In genomic region chr1:109241841-109242301, GRCh38 we compare ENCODE assay signal across 16 cellular contexts. TPM values are rescaled to one million over a fixed set of nuclear protein-coding genes. Genes with fewer than 3 reads are reported as not detected.
DNase-seq lines count a peak whose midpoint lies in the region; ATAC-seq, FAIRE-seq and TF ChIP-seq lines count a peak whose summit lies in the region.
"Had no signal": no experiment of that assay in that cellular context is flagged by ENCODE, and none has a peak within 500 bp of the region (broad histone marks: within the 10 kb centered on the region; RNA-seq: fewer than 3 reads in every experiment).

No MANE protein-coding gene starts in this region.

- H2AFZ ChIP-seq in HCT116 (ENCODE audit: low read depth, low read length, poor library complexity, severe bottlenecking) (no peak overlapping the region), K562 (ENCODE audit: low read depth, low read length) (no peak overlapping the region)

- no peaks in the 10 kb centered on the region for H3K9me3 ChIP-seq in HCT116 (ENCODE audit: control insufficient read depth in 1 of 2, insufficient read depth in 1 of 2, low read depth in 1 of 2, low read length in 2 of 2)
- no peaks in the 10 kb centered on the region for H3K9me3 ChIP-seq in K562 (replicated peaks; ENCODE audit: control insufficient read depth, insufficient read depth, low read depth, low read length)
- no peaks in the 10 kb centered on the region for H3K9me3 ChIP-seq in naive thymus-derived CD4-positive, alpha-beta T cell (ENCODE audit: control insufficient read depth in 2 of 3, low read length in 3 of 3)
- H3K9me3 ChIP-seq: psoas muscle, thoracic aorta had no signal

- H3K4me1 ChIP-seq in HCT116 (ENCODE audit: control insufficient read depth in 1 of 2, insufficient read depth in 2 of 2, low read length in 2 of 2) (peaks cover 6 to 18% of the 10 kb centered on the region in 2 experiments; a peak in 2 of 4 replicates), K562 (replicated peaks in 1 of 2; ENCODE audit: control insufficient read depth in 2 of 2, insufficient read depth in 2 of 2, low read length in 2 of 2) (peaks cover 15 to 33% of the 10 kb centered on the region in 2 experiments; a peak in 4 of 5 replicates)
- H3K4me1 ChIP-seq in naive thymus-derived CD4-positive, alpha-beta T cell (ENCODE audit: control insufficient read depth in 2 of 2, insufficient read depth in 2 of 2, low read length in 2 of 2), result peaks cover 5 to 12% of the 10 kb centered on the region in 2 donors

- DNase-seq in Calu3, result no peak
- DNase-seq in HCT116 (ENCODE audit: low read depth, low spot score), result no peak
- no peak for DNase-seq in K562 (ENCODE audit: extremely low read depth in 1 of 4, low spot score in 3 of 4)
- DNase-seq in naive thymus-derived CD4-positive, alpha-beta T cell, result no peak
- DNase-seq in immature natural killer cell, result no peak
- no peak for DNase-seq in NK-92 treated with Interleukin-12 subunit alpha and Interleukin-12 subunit beta, amount 100 ng/mL, for 24 hours (lab: John Stamatoyannopoulos, UW)
- DNase-seq in NCI-H2196 (lab: John Stamatoyannopoulos, UW; ENCODE audit: unreplicated experiment), result no peak
- no peak for DNase-seq in nephron progenitor cell
- DNase-seq: activated naive CD4-positive, alpha-beta T cell treated with anti-CD3 and anti-CD28 coated beads for 36 hours; AML-193; DMS53; NCI-H2107; psoas muscle; stimulated activated CD4-positive, alpha-beta T cell treated with anti-CD3 and anti-CD28 coated beads, Interleukin-15, amount 100 ng/mL, for 24 hours had no signal

- TF ChIP-seq POLR2A in HCT116 (IDR thresholded peaks at IDR 0.05; ENCODE audit: borderline replicate concordance, extremely low read depth, insufficient read depth, insufficient read length), result no peak
- TF ChIP-seq POLR2A in K562 (conservative IDR thresholded peaks at IDR 0.05), result 0 out of 2 replicates have a peak, but pooled peaks have one; percentile 19

- WGBS in K562 (ENCODE audit: insufficient coverage, low coverage, missing lambda C conversion rate), result 14% methylated on average over 8 of the region's 8 CpGs

- peaks cover 7% of the 10 kb centered on the region for H3K4me1 Mint-ChIP-seq in Calu3 (ENCODE audit: low read depth, unreplicated experiment)
- H3K4me1 Mint-ChIP-seq in naive thymus-derived CD4-positive, alpha-beta T cell, result peaks cover 8 to 27% (median 17%) of the 10 kb centered on the region in 7 donors
- H3K4me1 Mint-ChIP-seq in immature natural killer cell, result peaks cover 13 to 17% of the 10 kb centered on the region in 2 donors
- peaks cover 33% of the 10 kb centered on the region for H3K4me1 Mint-ChIP-seq in nephron progenitor cell

- intact Hi-C loops in Calu3 (cut with micrococcal nuclease; ENCODE audit: unreplicated experiment), result no loop called here
- intact Hi-C loops in HCT116 (cut with micrococcal nuclease), result loop anchor here (1.0 kb wide), 1 partner anchor 7 kb away; the partner anchor contains the start of gene CELSR2
- intact Hi-C loops in K562 (cut with micrococcal nuclease), result loop anchor here (1.0 kb wide), 1 partner anchor 7 kb away; the partner anchor contains the start of gene CELSR2
- intact Hi-C loops in naive thymus-derived CD4-positive, alpha-beta T cell (cut with micrococcal nuclease), result loop anchor here in 1 of 2 donors (1.0 kb wide), 1 partner anchor 7 kb away; the partner anchor contains the start of gene CELSR2

- POLR2A ChIA-PET in HCT116 (lab: Charles Lee) (interaction anchor here (0.6 kb wide), 1 partner anchor 41 kb away, joined by 3 read pairs; the partner anchor contains the start of gene PSRC1), K562 (lab: Yijun Ruan, JAX) (interaction anchor here (0.7 to 4.9 kb wide), 5 partner anchors 8 to 285 kb away, joined by 3 to 36 read pairs (median 7); partner anchors contain the start of gene CELSR2)
- POLR2A ChIA-PET in naive thymus-derived CD4-positive, alpha-beta T cell (lab: Charles Lee), result no interaction called here

- no peak overlapping the region for H3K4me3 ChIP-seq in HCT116 (replicated peaks in 1 of 2; ENCODE audit: low read depth in 1 of 2, low read length in 2 of 2)
- no peak overlapping the region for H3K4me3 ChIP-seq in K562
- no peak overlapping the region for H3K4me3 ChIP-seq in naive thymus-derived CD4-positive, alpha-beta T cell (ENCODE audit: low read length)
- H3K4me3 ChIP-seq: cardiac muscle cell, psoas muscle, thoracic aorta had no signal

- no peak for TF ChIP-seq CTCF in Calu3 (IDR thresholded peaks at IDR 0.05; ENCODE audit: unreplicated experiment)
- TF ChIP-seq CTCF in HCT116 (IDR thresholded peaks at IDR 0.05 in 2 of 3, conservative IDR thresholded peaks at IDR 0.05 in 1 of 3; ENCODE audit: borderline replicate concordance in 1 of 3, insufficient read depth in 1 of 3, low read depth in 2 of 3, low read length in 2 of 3), result no peak
- no peak for TF ChIP-seq CTCF in K562 (IDR thresholded peaks at IDR 0.05 in 2 of 3, conservative IDR thresholded peaks at IDR 0.05 in 1 of 3; ENCODE audit: insufficient read depth in 2 of 3, low read depth in 1 of 3, low read length in 3 of 3)
- TF ChIP-seq CTCF in nephron progenitor cell (IDR thresholded peaks at IDR 0.05), result no peak

- no peak for TF ChIP-seq EP300 in K562 (IDR thresholded peaks at IDR 0.05; ENCODE audit: low read length)

- H3K36me3 Mint-ChIP-seq in Calu3 (ENCODE audit: insufficient read depth, unreplicated experiment) (peaks cover 60% of the 10 kb centered on the region), immature natural killer cell (peaks cover 4 to 12% (median 5%) of the 10 kb centered on the region in 3 donors), nephron progenitor cell (ENCODE audit: low read depth) (peaks cover 8% of the 10 kb centered on the region)
- H3K36me3 Mint-ChIP-seq in naive thymus-derived CD4-positive, alpha-beta T cell, result peaks cover 3 to 4% (median 4%) of the 10 kb centered on the region in 5 donors

- H3K27me3 ChIP-seq in HCT116 (ENCODE audit: insufficient read depth, low read length) (no peaks in the 10 kb centered on the region), K562 (ENCODE audit: control insufficient read depth in 2 of 2, insufficient read depth in 2 of 2, low read length in 2 of 2) (no peaks in the 10 kb centered on the region)
- H3K27me3 ChIP-seq in naive thymus-derived CD4-positive, alpha-beta T cell (ENCODE audit: control insufficient read depth in 2 of 2, insufficient read depth in 2 of 2, low read length in 2 of 2), result no peaks in the 10 kb centered on the region
- H3K27me3 ChIP-seq: cardiac muscle cell had no signal

- FAIRE-seq in K562 (lab: Jason Lieb, UNC), result peak; percentile 54

- RAD21 ChIA-PET in HCT116 (lab: Charles Lee; ENCODE audit: low non-redundant PET in 1 of 2, low total read pairs in 2 of 2, uncharacterized antibody in 2 of 2, unreplicated experiment in 2 of 2), result no interaction called here

- H3K27ac ChIP-seq in HCT116 (ENCODE audit: low read depth, low read length) (no peak overlapping the region), K562 (ENCODE audit: extremely low read depth, low read depth, low read length) (no peak overlapping the region)
- H3K27ac ChIP-seq in naive thymus-derived CD4-positive, alpha-beta T cell (ENCODE audit: low read depth, low read length), result no peak overlapping the region
- H3K27ac ChIP-seq: cardiac muscle cell, psoas muscle, thoracic aorta had no signal

- H3K9me3 Mint-ChIP-seq in Calu3 (ENCODE audit: low read depth, unreplicated experiment) (no peaks in the 10 kb centered on the region), immature natural killer cell (no peaks in the 10 kb centered on the region), nephron progenitor cell (no peaks in the 10 kb centered on the region)
- peaks cover 0 to 1% (median 0%) of the 10 kb centered on the region in 11 donors for H3K9me3 Mint-ChIP-seq in naive thymus-derived CD4-positive, alpha-beta T cell
- H3K9me3 Mint-ChIP-seq: activated naive CD4-positive, alpha-beta T cell treated with anti-CD3 and anti-CD28 coated beads for 36 hours had no signal

- TF ChIP-seq RAD21 in HCT116 (IDR thresholded peaks at IDR 0.05; ENCODE audit: low read depth) (no peak), K562 (CRISPR knock-in tag; conservative IDR thresholded peaks at IDR 0.05 in 1 of 2, IDR thresholded peaks at IDR 0.05 in 1 of 2) (no peak)

- H3K79me2 ChIP-seq in HCT116 (ENCODE audit: insufficient read depth, low read length), result no peaks in the 10 kb centered on the region
- no peaks in the 10 kb centered on the region for H3K79me2 ChIP-seq in K562 (ENCODE audit: control insufficient read depth, insufficient read depth, low read length)

- ATAC-seq in HCT116, result no peak
- ATAC-seq in K562, result no peak
- no peak for ATAC-seq in naive thymus-derived CD4-positive, alpha-beta T cell

- in situ Hi-C loops in K562 (cut with MboI), result no loop called here

- H3K9ac ChIP-seq in HCT116 (ENCODE audit: low read length) (no peak overlapping the region), K562 (ENCODE audit: insufficient read depth in 1 of 2, low read depth in 2 of 2, low read length in 2 of 2) (peak overlapping the region in 1 of 2 experiments; percentile 79; a peak in 1 of 4 replicates)

- TSS peak; percentile 19 for BruUV-seq in Calu3 (replicated peaks; lab: Mats Ljungman, UMichigan)
- no TSS peak for BruUV-seq in HCT116 (replicated peaks; lab: Mats Ljungman, UMichigan)
- BruUV-seq in K562 (replicated peaks; lab: Mats Ljungman, UMichigan), result no TSS peak

- no peaks in the 10 kb centered on the region for H3K9me1 ChIP-seq in K562 (ENCODE audit: control insufficient read depth, insufficient read depth, low read length)

- no peak overlapping the region for H3K4me3 Mint-ChIP-seq in Calu3 (ENCODE audit: low read depth, unreplicated experiment)
- H3K4me3 Mint-ChIP-seq in naive thymus-derived CD4-positive, alpha-beta T cell, result peak overlapping the region in 7 of 10 donors; percentile 13 to 42 (median 27)
- H3K4me3 Mint-ChIP-seq in immature natural killer cell, result no peak overlapping the region
- H3K4me3 Mint-ChIP-seq in nephron progenitor cell, result no peak overlapping the region
- H3K4me3 Mint-ChIP-seq: activated naive CD4-positive, alpha-beta T cell treated with anti-CD3 and anti-CD28 coated beads for 36 hours had no signal

- H3K4me2 ChIP-seq in HCT116 (ENCODE audit: low read length) (no peak overlapping the region), K562 (ENCODE audit: insufficient read depth, low read length) (peak overlapping the region; percentile 19; the same call in 1 of the 2 replicates)

- peaks cover 12 to 14% of the 10 kb centered on the region in 2 experiments; a peak in 2 of 4 replicates for H3K36me3 ChIP-seq in HCT116 (ENCODE audit: control insufficient read depth in 1 of 2, insufficient read depth in 2 of 2, low read length in 2 of 2)
- H3K36me3 ChIP-seq in K562 (ENCODE audit: control insufficient read depth, insufficient read depth, low read length), result peaks cover 25% of the 10 kb centered on the region
- peaks cover 0 to 27% (median 5%) of the 10 kb centered on the region in 3 experiments for H3K36me3 ChIP-seq in naive thymus-derived CD4-positive, alpha-beta T cell (ENCODE audit: control insufficient read depth in 2 of 3, insufficient read depth in 3 of 3, low read length in 3 of 3)

- H4K20me1 ChIP-seq in HCT116 (ENCODE audit: insufficient read depth) (no peaks in the 10 kb centered on the region), K562 (replicated peaks; ENCODE audit: control insufficient read depth, insufficient read depth, low read length) (peaks cover 8% of the 10 kb centered on the region)

- H3K27ac Mint-ChIP-seq in Calu3 (ENCODE audit: unreplicated experiment) (peak overlapping the region; percentile 66), immature natural killer cell (peak overlapping the region in 2 of 6 donors; percentile 12 to 17), nephron progenitor cell (no peak overlapping the region)
- peak overlapping the region in 7 of 9 donors; percentile 26 to 82 (median 53) for H3K27ac Mint-ChIP-seq in naive thymus-derived CD4-positive, alpha-beta T cell
- H3K27ac Mint-ChIP-seq: activated naive CD4-positive, alpha-beta T cell treated with anti-CD3 and anti-CD28 coated beads for 36 hours had no signal

- CTCF ChIA-PET in Calu3 (lab: Charles Lee), result no interaction called here
- CTCF ChIA-PET in HCT116 (lab: Charles Lee), result interaction anchor here (1.2 kb wide), 1 partner anchor 22 kb away, joined by 3 read pairs; no protein-coding TSS in a partner anchor
- CTCF ChIA-PET in K562 (lab: Yijun Ruan, JAX; ENCODE audit: low intra/inter-chr PET ratio), result interaction anchor here (0.7 kb wide), 1 partner anchor 37 kb away, joined by 4 read pairs; no protein-coding TSS in a partner anchor
- CTCF ChIA-PET in naive thymus-derived CD4-positive, alpha-beta T cell (lab: Charles Lee), result interaction anchor here (0.6 kb wide), 1 partner anchor 157 kb away, joined by 3 read pairs; no protein-coding TSS in a partner anchor

- H3K9me2 ChIP-seq in HCT116 (ENCODE audit: insufficient read depth), result no peaks in the 10 kb centered on the region

- H3K27me3 Mint-ChIP-seq in Calu3 (ENCODE audit: unreplicated experiment) (peaks cover 23% of the 10 kb centered on the region), immature natural killer cell (ENCODE audit: low read depth in 3 of 3) (peaks cover 3 to 17% (median 10%) of the 10 kb centered on the region in 3 donors), nephron progenitor cell (ENCODE audit: low read depth, poor library complexity) (peaks cover 14% of the 10 kb centered on the region)
- peaks cover 0 to 22% (median 8%) of the 10 kb centered on the region in 5 donors for H3K27me3 Mint-ChIP-seq in naive thymus-derived CD4-positive, alpha-beta T cell

RNA-seq across cellular contexts. Expression of gene CELSR2, which starts 7.5 kb away (rescaled TPM):
- total RNA-seq in Calu3 (2022), result 5.1 and 5.3 TPM in 2 replicates
- 17.1 TPM for total RNA-seq in HCT116 (2021; ENCODE audit: unreplicated experiment)
- polyA plus RNA-seq in HCT116 (2012), result 12.6 and 14.1 TPM in 2 replicates
- total RNA-seq in K562 (2011; cell fraction: chromatin; rRNA removed; ENCODE audit: low replicate concordance), result 44.8 and 129 TPM in 2 replicates
- 69.9 and 80.7 TPM in 2 replicates for total RNA-seq in K562 (2011; cell fraction: nucleolus; rRNA removed)
- total RNA-seq in K562 (2011; cell fraction: nucleoplasm; rRNA removed), result 57.7 and 69.2 TPM in 2 replicates
- 4.1 and 5.9 TPM in 2 replicates for total RNA-seq in K562 (2014; rRNA removed)
- 2.7 and 3.0 TPM in 2 replicates for total RNA-seq in K562 (2014; rRNA removed; fragmentation: Illumina TruSeq; extraction: Trizol)
- 4.2 and 5.0 TPM in 2 replicates for total RNA-seq in K562 (2015; rRNA removed; fragmentation: Illumina TruSeq; extraction: Trizol)
- total RNA-seq in K562 (2021), result 19.1 and 21.9 TPM in 2 replicates
- 7.2 and 8.2 TPM in 2 replicates for polyA plus RNA-seq in K562 (2011; rRNA removed)
- 8.3 and 12.6 TPM in 2 replicates for polyA plus RNA-seq in K562 (2011; cell fraction: cytosol; rRNA removed)
- polyA plus RNA-seq in K562 (2011; cell fraction: nucleus; rRNA removed), result 38.5 and 63.5 TPM in 2 replicates
- 15.6 and 17.8 TPM in 2 replicates for polyA plus RNA-seq in K562 (2012)
- polyA plus RNA-seq in K562 (2014; fragmentation: Illumina TruSeq; extraction: Trizol), result 14.1 and 15.3 TPM in 2 replicates
- polyA plus RNA-seq in K562 (2014; fragmentation: Nextera tagmentation; extraction: Ambion mirVana), result under 1 TPM; 0.31 to 0.86 TPM
- polyA plus RNA-seq in K562 (2014; rRNA removed), result 9.0 and 10.2 TPM in 2 replicates
- polyA minus RNA-seq in K562 (2011; rRNA and poly(A)+ RNA removed), result 14.3 and 24.2 TPM in 2 replicates
- polyA minus RNA-seq in K562 (2011; cell fraction: cytosol; rRNA and poly(A)+ RNA removed), result 23.8 and 25.3 TPM in 2 replicates
- 31.9 and 33.1 TPM in 2 replicates for polyA minus RNA-seq in K562 (2011; cell fraction: nucleus; rRNA and poly(A)+ RNA removed)
- total RNA-seq in naive thymus-derived CD4-positive, alpha-beta T cell, result 1 to 10 TPM; 3.0 to 6.4 (median 3.2) TPM
- 1 to 10 TPM in 1 of 2 donors, under 1 TPM in 1; 0.17 to 1.3 TPM for polyA plus RNA-seq in naive thymus-derived CD4-positive, alpha-beta T cell
- polyA plus RNA-seq in immature natural killer cell, result under 1 TPM in 2 of 3 donors, not detected in 1; 0.17 to 0.77 TPM

RNA-seq across cellular contexts. Expression of gene SARS1, which starts 28.2 kb away (rescaled TPM):
- total RNA-seq in Calu3 (2022) (119 and 129 TPM in 2 replicates), HCT116 (2021; ENCODE audit: unreplicated experiment) (206 TPM), K562 (2014; rRNA removed) (254 and 257 TPM in 2 replicates), K562 (2014; rRNA removed; fragmentation: Illumina TruSeq; extraction: Trizol) (273 and 284 TPM in 2 replicates), K562 (2015; rRNA removed; fragmentation: Illumina TruSeq; extraction: Trizol) (211 and 221 TPM in 2 replicates), K562 (2021) (232 and 246 TPM in 2 replicates)
- polyA plus RNA-seq in HCT116 (2012), result 270 and 310 TPM in 2 replicates
- 340 and 395 TPM in 2 replicates for total RNA-seq in K562 (2011; cell fraction: chromatin; rRNA removed; ENCODE audit: low replicate concordance)
- total RNA-seq in K562 (2011; cell fraction: nucleolus; rRNA removed), result 195 and 209 TPM in 2 replicates
- total RNA-seq in K562 (2011; cell fraction: nucleoplasm; rRNA removed), result 265 and 293 TPM in 2 replicates
- polyA plus RNA-seq in K562 (2011; rRNA removed) (221 and 230 TPM in 2 replicates), K562 (2014; fragmentation: Illumina TruSeq; extraction: Trizol) (293 and 317 TPM in 2 replicates), K562 (2014; fragmentation: Nextera tagmentation; extraction: Ambion mirVana) (100 to 1,000 TPM; 336 to 623 TPM), K562 (2014; rRNA removed) (235 and 240 TPM in 2 replicates), immature natural killer cell (100 to 1,000 TPM; 123 to 205 (median 149) TPM)
- polyA plus RNA-seq in K562 (2011; cell fraction: cytosol; rRNA removed), result 149 and 217 TPM in 2 replicates
- 232 and 336 TPM in 2 replicates for polyA plus RNA-seq in K562 (2011; cell fraction: nucleus; rRNA removed)
- polyA plus RNA-seq in K562 (2012), result 195 and 518 TPM in 2 replicates
- polyA minus RNA-seq in K562 (2011; rRNA and poly(A)+ RNA removed), result 227 and 242 TPM in 2 replicates
- polyA minus RNA-seq in K562 (2011; cell fraction: cytosol; rRNA and poly(A)+ RNA removed), result 87.5 and 101 TPM in 2 replicates
- 92.1 and 168 TPM in 2 replicates for polyA minus RNA-seq in K562 (2011; cell fraction: nucleus; rRNA and poly(A)+ RNA removed)
- total RNA-seq in naive thymus-derived CD4-positive, alpha-beta T cell, result 100 to 1,000 TPM; 110 to 173 (median 135) TPM
- 100 to 1,000 TPM; 134 to 179 TPM for polyA plus RNA-seq in naive thymus-derived CD4-positive, alpha-beta T cell

RNA-seq across cellular contexts. Expression of gene PSRC1, which starts 41.1 kb away (rescaled TPM):
- 17.1 and 21.3 TPM in 2 replicates for total RNA-seq in Calu3 (2022)
- 44.8 TPM for total RNA-seq in HCT116 (2021; ENCODE audit: unreplicated experiment)
- polyA plus RNA-seq in HCT116 (2012), result 33.0 and 47.9 TPM in 2 replicates
- 69.7 and 109 TPM in 2 replicates for total RNA-seq in K562 (2011; cell fraction: chromatin; rRNA removed; ENCODE audit: low replicate concordance)
- 85.4 and 86.3 TPM in 2 replicates for total RNA-seq in K562 (2011; cell fraction: nucleolus; rRNA removed)
- total RNA-seq in K562 (2011; cell fraction: nucleoplasm; rRNA removed), result 66.2 and 83.3 TPM in 2 replicates
- 52.2 and 64.0 TPM in 2 replicates for total RNA-seq in K562 (2014; rRNA removed)
- 27.9 and 28.7 TPM in 2 replicates for total RNA-seq in K562 (2014; rRNA removed; fragmentation: Illumina TruSeq; extraction: Trizol)
- total RNA-seq in K562 (2015; rRNA removed; fragmentation: Illumina TruSeq; extraction: Trizol), result 34.7 and 37.0 TPM in 2 replicates
- 51.8 and 55.4 TPM in 2 replicates for total RNA-seq in K562 (2021)
- 39.3 and 59.5 TPM in 2 replicates for polyA plus RNA-seq in K562 (2011; rRNA removed)
- polyA plus RNA-seq in K562 (2011; cell fraction: cytosol; rRNA removed), result 40.2 and 44.2 TPM in 2 replicates
- 225 and 272 TPM in 2 replicates for polyA plus RNA-seq in K562 (2011; cell fraction: nucleus; rRNA removed)
- 43.7 and 45.1 TPM in 2 replicates for polyA plus RNA-seq in K562 (2012)
- polyA plus RNA-seq in K562 (2014; fragmentation: Illumina TruSeq; extraction: Trizol), result 41.8 and 49.7 TPM in 2 replicates
- polyA plus RNA-seq in K562 (2014; fragmentation: Nextera tagmentation; extraction: Ambion mirVana), result 1 to 10 TPM; 6.5 to 7.9 TPM
- polyA plus RNA-seq in K562 (2014; rRNA removed), result 56.1 and 65.2 TPM in 2 replicates
- polyA minus RNA-seq in K562 (2011; rRNA and poly(A)+ RNA removed), result 16.7 and 17.2 TPM in 2 replicates
- polyA minus RNA-seq in K562 (2011; cell fraction: cytosol; rRNA and poly(A)+ RNA removed), result 15.9 and 17.8 TPM in 2 replicates
- polyA minus RNA-seq in K562 (2011; cell fraction: nucleus; rRNA and poly(A)+ RNA removed), result 23.6 and 43.5 TPM in 2 replicates
- total RNA-seq in naive thymus-derived CD4-positive, alpha-beta T cell, result 10 to 100 TPM in 1 of 5 experiments, 1 to 10 TPM in 1, under 1 TPM in 2, not detected in 1; 0.38 to 16.1 (median 1.3) TPM
- under 1 TPM in 1 of 2 donors, not detected in 1; 0.67 TPM for polyA plus RNA-seq in naive thymus-derived CD4-positive, alpha-beta T cell
- polyA plus RNA-seq in immature natural killer cell, result under 1 TPM in 2 of 3 donors, not detected in 1; 0.69 to 0.87 TPM

Comparison
In these comparisons a context has a peak if more than half of its experiments do, and no peak if none do; other contexts are left out.
1. H3K4me3 Mint-ChIP-seq: peak in naive thymus-derived CD4-positive, alpha-beta T cell (7 of 10); none in Calu3 (single experiment), immature natural killer cell (0 of 5) and nephron progenitor cell (single experiment).